In genomic region chr14:55118761-55119160, GRCh38 we compare ENCODE assay signal across 12 cellular contexts. TPM values are rescaled to one million over a fixed set of nuclear protein-coding genes. Genes with fewer than 3 reads are reported as not detected.
A peak's percentile ranks its signal among the peaks of the same experiment; 100 is the strongest.
DNase-seq lines count a peak whose midpoint lies in the region; ATAC-seq and TF ChIP-seq lines count a peak whose summit lies in the region.
"Had no signal": no experiment of that assay in that cellular context is flagged by ENCODE, and none has a peak within 500 bp of the region (broad histone marks: within the 10 kb centered on the region; RNA-seq: fewer than 3 reads in every experiment).

No MANE protein-coding gene starts in this region.

- no peak overlapping the region for H3K27ac Mint-ChIP-seq in activated T-helper 2 cell treated with anti-CD3 and anti-CD28 coated beads, Interferon-gamma antibody, Interleukin-2, Interleukin-4, amounts not matched to agents 10 μg/mL and 5 μg/mL and 100 μg/mL, durations not matched to agents 14 hours and 24 hours and 36 hours

- no peaks in the 10 kb centered on the region for H3K36me3 Mint-ChIP-seq in activated T-helper 2 cell treated with anti-CD3 and anti-CD28 coated beads, Interferon-gamma antibody, Interleukin-2, Interleukin-4, amounts not matched to agents 10 μg/mL and 5 μg/mL and 100 μg/mL, durations not matched to agents 14 hours and 24 hours and 36 hours (ENCODE audit: low read depth)

- H3K27ac ChIP-seq in GM23248 (no peak overlapping the region), mammary epithelial cell (ENCODE audit: insufficient read depth, low read depth, low read length) (no peak overlapping the region), lung (ENCODE audit: low read depth in 1 of 2, low read length in 1 of 2) (peak overlapping the region; percentile 75 to 84), stomach (peak overlapping the region; percentile 22 to 80 (median 65))

- no peaks in the 10 kb centered on the region for H3K9me2 ChIP-seq in GM23248 (ENCODE audit: insufficient read depth)

- H3K4me1 Mint-ChIP-seq in activated T-helper 2 cell treated with anti-CD3 and anti-CD28 coated beads, Interferon-gamma antibody, Interleukin-2, Interleukin-4, amounts not matched to agents 10 μg/mL and 5 μg/mL and 100 μg/mL, durations not matched to agents 14 hours and 24 hours and 36 hours (ENCODE audit: low read depth) = no peaks in the 10 kb centered on the region

- TF ChIP-seq CTCF in mammary epithelial cell (conservative IDR thresholded peaks at IDR 0.05 in 1 of 2, IDR thresholded peaks at IDR 0.05 in 1 of 2; ENCODE audit: extremely low read depth in 1 of 2, insufficient read depth in 1 of 2, low read depth in 1 of 2, low read length in 2 of 2) (no peak), lung (IDR thresholded peaks at IDR 0.05; ENCODE audit: control extremely low read depth, extremely low read depth) (no peak), stomach (IDR thresholded peaks at IDR 0.05) (no peak)

- dilution Hi-C loops in mammary epithelial cell (cut with HindIII; ENCODE audit: low sequenced_read_pairs) = no loop called here

- no peak overlapping the region for H3K9ac ChIP-seq in GM23248
- H3K9ac ChIP-seq in mammary epithelial cell (ENCODE audit: insufficient read depth, low read length) = no peak overlapping the region

- peak overlapping the region; percentile 72 for H2AFZ ChIP-seq in GM23248
- peak overlapping the region; percentile 53 for H2AFZ ChIP-seq in mammary epithelial cell (ENCODE audit: low read depth, low read length)

- H3K4me1 ChIP-seq in GM23248 (ENCODE audit: insufficient read depth) (peaks cover 18% of the 10 kb centered on the region), mammary epithelial cell (ENCODE audit: insufficient read depth, low read length) (peaks cover 20% of the 10 kb centered on the region), lung (ENCODE audit: control insufficient read depth in 2 of 2, insufficient read depth in 2 of 2, low read length in 2 of 2) (peaks cover 14 to 26% of the 10 kb centered on the region in 2 donors), stomach (peaks cover 28 to 78% (median 60%) of the 10 kb centered on the region in 4 donors)

- in situ Hi-C loops in GM23248 (cut with MboI) = no loop called here
- in situ Hi-C loops in mammary epithelial cell (cut with MboI; ENCODE audit: low sequenced_read_pairs in 2 of 2) = no loop called here

- H3K4me3 ChIP-seq in GM23248 (no peak overlapping the region), mammary epithelial cell (replicated peaks in 1 of 3; ENCODE audit: insufficient read depth in 1 of 3, low read depth in 2 of 3, low read length in 3 of 3) (no peak overlapping the region), lung (no peak overlapping the region), stomach (no peak overlapping the region)

- 17 to 28% methylated on average over 3 of the region's 3 CpGs for whole genome bisulfite sequencing in GM23248 (ENCODE audit: low coverage in 1 of 2, low lambda C conversion rate in 2 of 2, missing lambda C conversion rate in 2 of 2), 2 experiments
- 93% methylated on average over 3 of the region's 3 CpGs for WGBS in mammary epithelial cell (ENCODE audit: low coverage, missing lambda C conversion rate)
- WGBS in lung, 2 donors = 45 to 63% methylated on average over 3 of the region's 3 CpGs
- 50 to 72% (median 69%) methylated on average over 3 of the region's 3 CpGs for WGBS in stomach, 5 donors

- H3K4me3 Mint-ChIP-seq in activated T-helper 2 cell treated with anti-CD3 and anti-CD28 coated beads, Interferon-gamma antibody, Interleukin-2, Interleukin-4, amounts not matched to agents 10 μg/mL and 5 μg/mL and 100 μg/mL, durations not matched to agents 14 hours and 24 hours and 36 hours (ENCODE audit: low read depth) = no peak overlapping the region

- BruUV-seq in mammary epithelial cell (replicated peaks; lab: Mats Ljungman, UMichigan) = no TSS peak

- H3K27me3 ChIP-seq in GM23248 (replicated peaks; ENCODE audit: insufficient read depth) (no peaks in the 10 kb centered on the region), mammary epithelial cell (ENCODE audit: insufficient read depth, low read length) (no peaks in the 10 kb centered on the region), lung (ENCODE audit: control insufficient read depth, insufficient read depth) (no peaks in the 10 kb centered on the region), stomach (no peaks in the 10 kb centered on the region)

- DNase-seq in GM23248 (no peak), mammary epithelial cell (no peak), lung (ENCODE audit: low spot score) (no peak), stomach (no peak), DMS 273 treated with DMSO at 0.1 percent for 48 hours (lab: John Stamatoyannopoulos, UW) (no peak), cerebellar cortex (ENCODE audit: low spot score) (no peak), NOMO-1 (lab: John Stamatoyannopoulos, UW; ENCODE audit: unreplicated experiment in 2 of 2) (no peak)
- no peak for DNase-seq in activated T-helper 2 cell treated with anti-CD3 and anti-CD28 coated beads, Interferon-gamma antibody, Interleukin-2, Interleukin-4, amounts not matched to agents 10 μg/mL and 5 μg/mL and 100 μg/mL, durations not matched to agents 14 hours and 24 hours and 36 hours (ENCODE audit: low spot score)
- DNase-seq: midbrain; NCI-H1092 treated with DMSO at 0.1 percent for 48 hours; NCI-H2171 treated with DMSO at 0.1 percent for 48 hours; stimulated activated CD8-positive, alpha-beta memory T cell treated with anti-CD3 and anti-CD28 coated beads, Interleukin-4, amount 100 ng/mL, for 48 hours had no signal

- H3F3A ChIP-seq in GM23248 (ENCODE audit: insufficient read depth) = no peaks in the 10 kb centered on the region

- H3K79me2 ChIP-seq in GM23248 (ENCODE audit: insufficient read depth) (no peaks in the 10 kb centered on the region), mammary epithelial cell (ENCODE audit: insufficient read depth, low read length) (no peaks in the 10 kb centered on the region)

- no peak for TF ChIP-seq EP300 in stomach (IDR thresholded peaks at IDR 0.05)

- no peaks in the 10 kb centered on the region for H3K9me3 Mint-ChIP-seq in activated T-helper 2 cell treated with anti-CD3 and anti-CD28 coated beads, Interferon-gamma antibody, Interleukin-2, Interleukin-4, amounts not matched to agents 10 μg/mL and 5 μg/mL and 100 μg/mL, durations not matched to agents 14 hours and 24 hours and 36 hours

- CTCF ChIA-PET in mammary epithelial cell (lab: Charles Lee; ENCODE audit: low non-redundant PET) = no interaction called here

- H4K20me1 ChIP-seq in GM23248 (ENCODE audit: insufficient read depth) (no peaks in the 10 kb centered on the region), mammary epithelial cell (ENCODE audit: insufficient read depth, low read length) (no peaks in the 10 kb centered on the region)

- H3K9me3 ChIP-seq in GM23248 (ENCODE audit: low read depth) = no peaks in the 10 kb centered on the region
- no peaks in the 10 kb centered on the region for H3K9me3 ChIP-seq in mammary epithelial cell (replicated peaks; ENCODE audit: insufficient read depth, low read length)
- H3K9me3 ChIP-seq in lung (ENCODE audit: control insufficient read depth in 2 of 2, insufficient read depth in 1 of 2, low read length in 1 of 2) = no peaks in the 10 kb centered on the region
- no peaks in the 10 kb centered on the region for H3K9me3 ChIP-seq in stomach

- H3K36me3 ChIP-seq in GM23248 (ENCODE audit: low read depth) (no peaks in the 10 kb centered on the region), mammary epithelial cell (ENCODE audit: insufficient read depth, low read length) (no peaks in the 10 kb centered on the region), lung (ENCODE audit: control insufficient read depth in 2 of 2, insufficient read depth in 2 of 2, low read length in 2 of 2) (no peaks in the 10 kb centered on the region), stomach (no peaks in the 10 kb centered on the region)

- no peak for ATAC-seq in lung (ENCODE audit: insufficient read depth, low FRiP score)

- no peak for TF ChIP-seq POLR2A in stomach (IDR thresholded peaks at IDR 0.05)

- no peak overlapping the region for H3K4me2 ChIP-seq in GM23248 (ENCODE audit: unreplicated experiment)
- no peak overlapping the region for H3K4me2 ChIP-seq in mammary epithelial cell (ENCODE audit: insufficient read depth, low read depth, low read length)

- intact Hi-C loops in mammary epithelial cell (cut with micrococcal nuclease) (no loop called here), stomach (cut with DNase I; ENCODE audit: low total_unique reads) (no loop called here)
- intact Hi-C loops in activated T-helper 2 cell treated with anti-CD3 and anti-CD28 coated beads, Interferon-gamma antibody, Interleukin-2, Interleukin-4, amounts not matched to agents 10 μg/mL and 5 μg/mL and 100 μg/mL, durations not matched to agents 14 hours and 24 hours and 36 hours (cut with micrococcal nuclease) = no loop called here

- H3K27me3 Mint-ChIP-seq in activated T-helper 2 cell treated with anti-CD3 and anti-CD28 coated beads, Interferon-gamma antibody, Interleukin-2, Interleukin-4, amounts not matched to agents 10 μg/mL and 5 μg/mL and 100 μg/mL, durations not matched to agents 14 hours and 24 hours and 36 hours (ENCODE audit: low read depth) = peaks cover 19% of the 10 kb centered on the region

RNA-seq across cellular contexts. Expression of gene LGALS3, which starts 10.3 kb away (rescaled TPM):
- 297 and 363 TPM in 2 replicates for total RNA-seq in GM23248 (2014; rRNA removed; shearing (Covaris generic))
- polyA plus RNA-seq in GM23248 (2016; fragmentation: Nextera tagmentation; extraction: Ambion mirVana) (541 and 553 TPM in 2 replicates), mammary epithelial cell (156 TPM), lung (100 to 1,000 TPM; 512 to 875 TPM), stomach (100 to 1,000 TPM; 415 to 676 (median 423) TPM)
- total RNA-seq in mammary epithelial cell (100 to 1,000 TPM; 138 to 232 TPM), lung (100 to 1,000 TPM; 166 to 373 TPM), stomach (100 to 1,000 TPM; 163 to 275 (median 222) TPM)
- polyA minus RNA-seq in mammary epithelial cell = 47.3 TPM
- 14.8 and 18.7 TPM in 2 replicates for total RNA-seq in activated T-helper 2 cell treated with anti-CD3 and anti-CD28 coated beads, Interferon-gamma antibody, Interleukin-2, Interleukin-4, amounts not matched to agents 10 μg/mL and 5 μg/mL and 100 μg/mL, durations not matched to agents 14 hours and 24 hours and 36 hours

Comparison
In these comparisons a context has a peak if more than half of its experiments do, and no peak if none do; other contexts are left out.
1. H3K27ac ChIP-seq: peak in lung (2 of 2) and stomach (5 of 5); none in GM23248 (single experiment) and mammary epithelial cell (single experiment).